24 cellular contexts compared by ENCODE assay signal in genomic region chr7:88331322-88331721, GRCh38. TPM values are rescaled to one million over a fixed set of nuclear protein-coding genes. Genes with fewer than 3 reads are reported as not detected.
DNase-seq lines count a peak whose midpoint lies in the region; ATAC-seq and TF ChIP-seq lines count a peak whose summit lies in the region.
"Had no signal": no experiment of that assay in that cellular context is flagged by ENCODE, and none has a peak within 500 bp of the region (broad histone marks: within the 10 kb centered on the region; RNA-seq: fewer than 3 reads in every experiment).

No MANE protein-coding gene starts in this region.

- peak overlapping the region in 1 of 10 donors; percentile 36 for H3K27ac Mint-ChIP-seq in naive thymus-derived CD8-positive, alpha-beta T cell
- H3K27ac Mint-ChIP-seq: B cell, CD14-positive monocyte, GM23338, IgD-negative memory B cell had no signal

- no peaks in the 10 kb centered on the region for H3K4me1 Mint-ChIP-seq in naive thymus-derived CD8-positive, alpha-beta T cell
- H3K4me1 Mint-ChIP-seq: B cell, GM23338, IgD-negative memory B cell had no signal

- intact Hi-C loops in heart right ventricle (cut with DNase I) = no loop called here
- intact Hi-C loops in cardiac septum (cut with DNase I) = no loop called here
- intact Hi-C loops in left ventricle myocardium superior (cut with micrococcal nuclease) = no loop called here

- H3K9me3 ChIP-seq in heart right ventricle = peaks cover 0 to 4% (median 0%) of the 10 kb centered on the region in 11 donors
- H3K9me3 ChIP-seq: HAP-1, Peyer's patch had no signal

- ATAC-seq in heart right ventricle = peak in 5 of 8 donors; percentile 16 to 57 (median 56)
- ATAC-seq in left ventricle myocardium superior = peak; percentile 41
- no peak for ATAC-seq in naive thymus-derived CD8-positive, alpha-beta T cell
- no peak for ATAC-seq in HG02970 (IDR thresholded peaks at IDR 0.05; ENCODE audit: low FRiP score, unreplicated experiment)
- ATAC-seq: GM23338 had no signal

- peaks cover 0 to 11% (median 7%) of the 10 kb centered on the region in 5 donors for H3K27me3 Mint-ChIP-seq in naive thymus-derived CD8-positive, alpha-beta T cell
- H3K27me3 Mint-ChIP-seq: IgD-negative memory B cell had no signal

- no peaks in the 10 kb centered on the region for H3K36me3 Mint-ChIP-seq in naive thymus-derived CD8-positive, alpha-beta T cell
- H3K36me3 Mint-ChIP-seq: IgD-negative memory B cell had no signal

- POLR2A ChIA-PET in naive thymus-derived CD8-positive, alpha-beta T cell (lab: Charles Lee) = no interaction called here

- H3K4me1 ChIP-seq in heart right ventricle = peaks cover 0 to 13% (median 5%) of the 10 kb centered on the region in 9 donors
- H3K4me1 ChIP-seq: HAP-1, Peyer's patch had no signal

- no peaks in the 10 kb centered on the region for H3K27me3 ChIP-seq in heart right ventricle
- H3K27me3 ChIP-seq: Peyer's patch had no signal

- no peak overlapping the region for H3K4me3 ChIP-seq in heart right ventricle
- H3K4me3 ChIP-seq: GM23338, HAP-1, Peyer's patch had no signal

- H3K9me3 Mint-ChIP-seq in naive thymus-derived CD8-positive, alpha-beta T cell = no peaks in the 10 kb centered on the region
- H3K9me3 Mint-ChIP-seq: IgD-negative memory B cell had no signal

- DNase-seq in heart right ventricle = no peak
- DNase-seq in cardiac septum (ENCODE audit: low spot score) = no peak
- DNase-seq in fibroblast of gingiva (ENCODE audit: low read depth) = peak; percentile 86
- DNase-seq in left ventricle myocardium superior = no peak
- DNase-seq in HPDE6-E6E7 (ENCODE audit: extremely low spot score) = no peak
- DNase-seq in naive thymus-derived CD8-positive, alpha-beta T cell = no peak
- DNase-seq in SHP77 treated with DMSO at 0.1 percent for 48 hours (lab: John Stamatoyannopoulos, UW) = no peak
- DNase-seq: NCI-H1105 treated with DMSO at 0.1 percent for 48 hours, NCI-H1694, NCI-H2081, NCI-H2171, NCI-H524 treated with DMSO at 0.1 percent for 48 hours, Peyer's patch had no signal

- peak overlapping the region in 3 of 10 donors; percentile 25 to 32 (median 31) for H3K27ac ChIP-seq in heart right ventricle
- H3K27ac ChIP-seq: Peyer's patch had no signal

- no peak overlapping the region for H3K4me3 Mint-ChIP-seq in naive thymus-derived CD8-positive, alpha-beta T cell
- H3K4me3 Mint-ChIP-seq: B cell, CD14-positive monocyte, GM23338, IgD-negative memory B cell had no signal

- TF ChIP-seq CTCF in heart right ventricle (IDR thresholded peaks at IDR 0.05) = no peak

- no peaks in the 10 kb centered on the region for H3K36me3 ChIP-seq in heart right ventricle
- H3K36me3 ChIP-seq: HAP-1, Peyer's patch had no signal

RNA-seq across cellular contexts. Expression of gene STEAP4, which starts 24.6 kb away (rescaled TPM):
- 10 to 100 TPM in 6 of 10 donors, 1 to 10 TPM in 4; 5.1 to 64.9 (median 12.5) TPM for total RNA-seq in heart right ventricle
- 10 to 100 TPM; 13.1 to 15.0 TPM for polyA plus RNA-seq in heart right ventricle
- total RNA-seq in cardiac septum = 19.9 TPM
- 21.7 TPM for total RNA-seq in left ventricle myocardium superior
- total RNA-seq in naive thymus-derived CD8-positive, alpha-beta T cell = not detected
- polyA plus RNA-seq in naive thymus-derived CD8-positive, alpha-beta T cell = not detected
- total RNA-seq: A172, B cell, Daoy, GM23338, OCI-LY7, SK-MEL-5 had no signal
- polyA plus RNA-seq: AG04450 had no signal

Comparison
In these comparisons a context has a peak if more than half of its experiments do, and no peak if none do; other contexts are left out.
1. ATAC-seq: peak in heart right ventricle (5 of 8) and left ventricle myocardium superior (single experiment); none in naive thymus-derived CD8-positive, alpha-beta T cell (0 of 2) and HG02970 (single experiment).
2. RNA of gene STEAP4, which starts 24.6 kb away (total RNA-seq): 21.7 TPM in left ventricle myocardium superior (single experiment), 19.9 TPM in cardiac septum (single experiment) and 5.1 to 64.9 TPM in heart right ventricle; not detected in naive thymus-derived CD8-positive, alpha-beta T cell; every median in the first group is over 4 times any median in the second.